In the genomic region with DNA sequence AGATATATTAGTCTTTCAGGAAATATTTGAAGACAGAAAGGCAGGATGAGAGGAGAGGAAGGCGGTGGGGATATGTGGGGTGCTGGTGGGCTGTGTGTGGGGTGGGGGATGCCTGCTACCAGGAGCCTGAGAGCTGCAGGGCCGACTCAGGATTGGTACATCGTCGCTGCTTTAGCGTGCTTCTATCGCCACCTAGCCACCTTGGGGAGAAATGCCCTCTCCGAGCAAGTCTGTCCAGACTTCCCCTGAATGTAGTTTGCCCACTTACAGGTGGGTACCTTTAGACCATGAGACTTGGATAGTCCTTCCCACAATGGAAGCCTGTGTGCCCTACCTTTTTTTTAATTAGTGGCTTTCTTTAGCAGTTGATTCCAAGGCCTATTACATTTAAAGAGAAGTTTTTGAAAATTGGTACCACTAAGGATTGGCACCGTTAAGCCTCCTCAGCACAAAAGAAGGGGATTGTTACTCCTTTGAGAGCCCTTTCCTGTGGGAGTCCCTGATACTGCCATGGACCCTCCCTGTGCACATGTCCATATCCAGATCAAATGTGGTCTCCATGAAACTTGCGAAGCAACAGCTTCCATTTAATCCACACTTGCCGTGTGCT, we compare ENCODE assay signal across 8 cellular contexts.
DNase-seq lines count a peak whose midpoint lies in the region; ATAC-seq and TF ChIP-seq lines count a peak whose summit lies in the region.

No MANE protein-coding gene starts in this region.

- ATAC-seq in HG03064 (IDR thresholded peaks at IDR 0.05; ENCODE audit: low read depth, unreplicated experiment) = peak; percentile 69
- ATAC-seq in activated CD4-positive, alpha-beta T cell treated with anti-CD3 and anti-CD28 coated beads for 36 hours = peak; percentile 87
- ATAC-seq in right lobe of liver = peak; percentile 46 to 59 (median 50)

- no peak overlapping the region for H3K4me3 Mint-ChIP-seq in activated CD4-positive, alpha-beta T cell treated with anti-CD3 and anti-CD28 coated beads for 36 hours

- no peak overlapping the region for H3K27ac Mint-ChIP-seq in activated CD4-positive, alpha-beta T cell treated with anti-CD3 and anti-CD28 coated beads for 36 hours

- H3K4me3 ChIP-seq in choroid plexus epithelial cell (ENCODE audit: low read depth, low read length) (no peak overlapping the region), right lobe of liver (no peak overlapping the region)

- H3K27me3 Mint-ChIP-seq in activated CD4-positive, alpha-beta T cell treated with anti-CD3 and anti-CD28 coated beads for 36 hours = peaks cover 13% of the 10 kb centered on the region

- 50% methylated on average over 6 of the region's 10 CpGs for WGBS in right lobe of liver (ENCODE audit: insufficient coverage, low coverage, low lambda C conversion rate, missing lambda C conversion rate)

- H3K4me1 Mint-ChIP-seq in activated CD4-positive, alpha-beta T cell treated with anti-CD3 and anti-CD28 coated beads for 36 hours = no peaks in the 10 kb centered on the region

- H3K36me3 ChIP-seq in right lobe of liver = no peaks in the 10 kb centered on the region

- CTCF ChIA-PET in activated CD4-positive, alpha-beta T cell treated with anti-CD3 and anti-CD28 coated beads for 36 hours (lab: Charles Lee) = interaction anchor here (0.6 to 4.0 kb wide), 29 partner anchors 8 to 797 kb away, joined by 3 to 54 read pairs (median 4); no protein-coding TSS in a partner anchor

- H3K36me3 Mint-ChIP-seq in activated CD4-positive, alpha-beta T cell treated with anti-CD3 and anti-CD28 coated beads for 36 hours (ENCODE audit: low read depth) = no peaks in the 10 kb centered on the region

- no peak for TF ChIP-seq POLR2A in right lobe of liver (IDR thresholded peaks at IDR 0.05)

- no peaks in the 10 kb centered on the region for H3K9me3 ChIP-seq in right lobe of liver

- TF ChIP-seq CTCF in choroid plexus epithelial cell (conservative IDR thresholded peaks at IDR 0.05; ENCODE audit: low read depth, low read length) (peak; percentile 95), right lobe of liver (IDR thresholded peaks at IDR 0.05) (peak; percentile 52 to 78 (median 74))

- intact Hi-C loops in activated CD4-positive, alpha-beta T cell treated with anti-CD3 and anti-CD28 coated beads for 36 hours (cut with DNase I, micrococcal nuclease) = loop anchor here (1.0 to 10.0 kb wide), 4 partner anchors 292 to 504 kb away; no protein-coding TSS in a partner anchor
- intact Hi-C loops in right lobe of liver (cut with DNase I) = loop anchor here in 1 of 2 donors (10.0 kb wide), 1 partner anchor 284 kb away; a partner anchor contains a TSS

- no peaks in the 10 kb centered on the region for H3K27me3 ChIP-seq in right lobe of liver

- peak overlapping the region; percentile 62 to 97 (median 73) for H3K27ac ChIP-seq in right lobe of liver

- peaks cover 0 to 28% (median 12%) of the 10 kb centered on the region in 4 donors for H3K4me1 ChIP-seq in right lobe of liver

- POLR2A ChIA-PET in activated CD4-positive, alpha-beta T cell treated with anti-CD3 and anti-CD28 coated beads for 36 hours (lab: Charles Lee) = no interaction called here

- DNase-seq in NCI-H2029 treated with DMSO at 0.1 percent for 48 hours (lab: John Stamatoyannopoulos, UW) (peak; percentile 6), NCI-H2029 (lab: John Stamatoyannopoulos, UW) (no peak), NCI-H345 (lab: John Stamatoyannopoulos, UW) (peak; percentile 60), choroid plexus epithelial cell (ENCODE audit: low read depth) (peak; percentile 78), right lobe of liver (peak in 2 of 3 donors; percentile 55 to 67)
- peak; percentile 72 for DNase-seq in activated CD4-positive, alpha-beta T cell treated with anti-CD3 and anti-CD28 coated beads for 36 hours
- peak; percentile 5 for DNase-seq in stimulated activated CD8-positive, alpha-beta memory T cell treated with anti-CD3 and anti-CD28 coated beads, Interleukin-12 subunit alpha, Interleukin-12 subunit beta, amount 100 ng/mL, for 24 hours (ENCODE audit: extremely low read depth)

- no peaks in the 10 kb centered on the region for H3K9me3 Mint-ChIP-seq in activated CD4-positive, alpha-beta T cell treated with anti-CD3 and anti-CD28 coated beads for 36 hours (ENCODE audit: low read depth)
